ENCODE assay signal across 20 cellular contexts in genomic region chr14:22097072-22097471, GRCh38.
A peak's percentile ranks its signal among the peaks of the same experiment; 100 is the strongest.
DNase-seq lines count a peak whose midpoint lies in the region; TF ChIP-seq lines count a peak whose summit lies in the region.
"Had no signal": no experiment of that assay in that cellular context is flagged by ENCODE, and none has a peak within 500 bp of the region (broad histone marks: within the 10 kb centered on the region; RNA-seq: fewer than 3 reads in every experiment).

No MANE protein-coding gene starts in this region.

- intact Hi-C loops in esophagus muscularis mucosa (cut with DNase I), result no loop called here

- TF ChIP-seq CTCF in esophagus muscularis mucosa (IDR thresholded peaks at IDR 0.05) (no peak), suprapubic skin (IDR thresholded peaks at IDR 0.05) (no peak)

- H3K36me3 ChIP-seq in SK-N-MC (ENCODE audit: insufficient read depth, low read length), result no peaks in the 10 kb centered on the region
- H3K36me3 ChIP-seq in esophagus muscularis mucosa, result no peaks in the 10 kb centered on the region
- no peaks in the 10 kb centered on the region for H3K36me3 ChIP-seq in suprapubic skin
- no peaks in the 10 kb centered on the region for H3K36me3 ChIP-seq in HAP-1 (replicated peaks)
- H3K36me3 ChIP-seq: lower lobe of right lung, pancreas had no signal

- peak overlapping the region; percentile 83 for H3K27ac ChIP-seq in SK-N-MC
- peak overlapping the region; percentile 67 to 73 (median 70) for H3K27ac ChIP-seq in esophagus muscularis mucosa (replicated peaks in 1 of 4)
- H3K27ac ChIP-seq in suprapubic skin, result peak overlapping the region; percentile 80
- H3K27ac ChIP-seq: lower lobe of right lung, pancreas had no signal

- no peaks in the 10 kb centered on the region for H3K36me3 Mint-ChIP-seq in activated T-cell treated with anti-CD3 and anti-CD28 coated beads, Interleukin-2, amount 50 U/mL, for 24 hours (ENCODE audit: low read depth)
- H3K36me3 Mint-ChIP-seq: brain, CD14-positive monocyte had no signal

- H3K9me3 Mint-ChIP-seq in activated T-cell treated with anti-CD3 and anti-CD28 coated beads, Interleukin-2, amount 50 U/mL, for 24 hours, result no peaks in the 10 kb centered on the region
- H3K9me3 Mint-ChIP-seq: brain, CD14-positive monocyte had no signal

- peak overlapping the region; percentile 90 for H3K27ac Mint-ChIP-seq in activated T-cell treated with anti-CD3 and anti-CD28 coated beads, Interleukin-2, amount 50 U/mL, for 24 hours
- H3K27ac Mint-ChIP-seq: brain, CD14-positive monocyte had no signal

- H3K4me3 ChIP-seq in SK-N-MC (peak overlapping the region; percentile 28), esophagus muscularis mucosa (no peak overlapping the region), suprapubic skin (no peak overlapping the region), HAP-1 (no peak overlapping the region)
- H3K4me3 ChIP-seq: lower lobe of right lung, pancreas had no signal

- peaks cover 0 to 19% (median 3%) of the 10 kb centered on the region in 4 donors for H3K4me1 ChIP-seq in esophagus muscularis mucosa
- H3K4me1 ChIP-seq in suprapubic skin, result no peaks in the 10 kb centered on the region
- no peaks in the 10 kb centered on the region for H3K4me1 ChIP-seq in HAP-1
- H3K4me1 ChIP-seq: lower lobe of right lung, pancreas had no signal

- no peak overlapping the region for H3K9ac ChIP-seq in SK-N-MC (ENCODE audit: insufficient read length)

- TF ChIP-seq POLR2A in esophagus muscularis mucosa (IDR thresholded peaks at IDR 0.05; ENCODE audit: low read depth) (no peak), suprapubic skin (IDR thresholded peaks at IDR 0.05) (no peak)

- H3K9me3 ChIP-seq in SK-N-MC (ENCODE audit: low read depth, low read length), result no peaks in the 10 kb centered on the region
- no peaks in the 10 kb centered on the region for H3K9me3 ChIP-seq in esophagus muscularis mucosa
- no peaks in the 10 kb centered on the region for H3K9me3 ChIP-seq in suprapubic skin
- H3K9me3 ChIP-seq in HAP-1, result no peaks in the 10 kb centered on the region
- H3K9me3 ChIP-seq: lower lobe of right lung, pancreas had no signal

- no peaks in the 10 kb centered on the region for H3K27me3 Mint-ChIP-seq in activated T-cell treated with anti-CD3 and anti-CD28 coated beads, Interleukin-2, amount 50 U/mL, for 24 hours
- H3K27me3 Mint-ChIP-seq: brain had no signal

- H3K4me3 Mint-ChIP-seq in activated T-cell treated with anti-CD3 and anti-CD28 coated beads, Interleukin-2, amount 50 U/mL, for 24 hours, result peak overlapping the region; percentile 72
- H3K4me3 Mint-ChIP-seq: brain, CD14-positive monocyte had no signal

- WGBS in esophagus muscularis mucosa, result 34% methylated on average over 5 of the region's 5 CpGs
- 42% methylated on average over 5 of the region's 5 CpGs for WGBS in suprapubic skin

- H3K4me1 Mint-ChIP-seq in activated T-cell treated with anti-CD3 and anti-CD28 coated beads, Interleukin-2, amount 50 U/mL, for 24 hours (ENCODE audit: low read depth), result peaks cover 63% of the 10 kb centered on the region
- H3K4me1 Mint-ChIP-seq: brain had no signal

- DNase-seq in activated T-cell treated with anti-CD3 and anti-CD28 coated beads, Interleukin-2, amount 50 U/mL, for 24 hours, result no peak
- DNase-seq in activated T-cell treated with anti-CD3 and anti-CD28 coated beads, Interleukin-2, amount 50 U/mL, for 48 hours, result no peak
- no peak for DNase-seq in SK-N-MC (ENCODE audit: low read depth, low spot score)
- DNase-seq in esophagus muscularis mucosa (ENCODE audit: extremely low spot score), result no peak
- no peak for DNase-seq in suprapubic skin (ENCODE audit: low spot score in 2 of 2)
- no peak for DNase-seq in HAP-1 (ENCODE audit: low spot score in 2 of 2)
- DNase-seq in NCI-H2196 treated with DMSO at 0.1 percent for 48 hours (lab: John Stamatoyannopoulos, UW; ENCODE audit: unreplicated experiment), result no peak
- DNase-seq in effector CD8-positive, alpha-beta T cell (lab: John Stamatoyannopoulos, UW), result no peak
- DNase-seq: activated effector memory CD4-positive, alpha-beta T cell treated with Interleukin-2 at 50 U/mL for 16 hours; glutamatergic neuron; IMR-90; lower lobe of right lung; MV-4-11; NCI-H187 treated with DMSO at 0.1 percent for 48 hours; NCI-H446 treated with DMSO at 0.1 percent for 48 hours; pancreas; stimulated activated CD4-positive, alpha-beta T cell treated with anti-CD3 and anti-CD28 coated beads, Interleukin-4, amount 100 ng/mL, for 24 hours; trophoblast cell had no signal

- in situ Hi-C loops in HAP-1 (cut with MboI; ENCODE audit: low sequenced_read_pairs), result no loop called here

- TF ChIP-seq EP300 in esophagus muscularis mucosa (IDR thresholded peaks at IDR 0.05) (no peak), suprapubic skin (IDR thresholded peaks at IDR 0.05) (no peak)

- no peaks in the 10 kb centered on the region for H3K27me3 ChIP-seq in esophagus muscularis mucosa
- no peaks in the 10 kb centered on the region for H3K27me3 ChIP-seq in suprapubic skin
- H3K27me3 ChIP-seq in HAP-1 (ENCODE audit: low read depth), result no peaks in the 10 kb centered on the region
- H3K27me3 ChIP-seq: pancreas had no signal
